Comparison of ENCODE assay signal across 20 cellular contexts in genomic region chr13:94537740-94538630, GRCh38. TPM values are rescaled to one million over a fixed set of nuclear protein-coding genes. Genes with fewer than 3 reads are reported as not detected.
DNase-seq lines count a peak whose midpoint lies in the region; ATAC-seq, FAIRE-seq and TF ChIP-seq lines count a peak whose summit lies in the region.
"Had no signal": no experiment of that assay in that cellular context is flagged by ENCODE, and none has a peak within 500 bp of the region (broad histone marks: within the 10 kb centered on the region; RNA-seq: fewer than 3 reads in every experiment).

No MANE protein-coding gene starts in this region.

- no peak overlapping the region for H3K9ac ChIP-seq in H1 (replicated peaks in 1 of 4; ENCODE audit: extremely low read depth in 1 of 4, low read depth in 3 of 4, low read length in 3 of 4)

- TF ChIP-seq EP300 in Ishikawa (IDR thresholded peaks at IDR 0.05; ENCODE audit: borderline replicate concordance) (no peak), H1 (IDR thresholded peaks at IDR 0.05; ENCODE audit: borderline replicate concordance in 1 of 2, low read depth in 2 of 2, low read length in 2 of 2) (no peak)

- H3K4me1 ChIP-seq in H1 (replicated peaks in 1 of 4; ENCODE audit: control insufficient read depth in 3 of 4, insufficient read depth in 4 of 4, low read length in 3 of 4) (peaks cover 0 to 4% (median 0%) of the 10 kb centered on the region in 4 experiments; a peak in 1 of 7 replicates), lower lobe of right lung (no peaks in the 10 kb centered on the region)
- H3K4me1 ChIP-seq: SJCRH30 had no signal

- no peak overlapping the region for H2BK20ac ChIP-seq in H1 (ENCODE audit: low read length)

- intact Hi-C loops in lower lobe of right lung (cut with DNase I): no loop called here

- ATAC-seq in lower lobe of right lung (peak; percentile 66 to 74), HG03139 (IDR thresholded peaks at IDR 0.05; ENCODE audit: unreplicated experiment) (no peak)
- ATAC-seq: HCT116, K562 had no signal

- peak; percentile 53 for FAIRE-seq in D721Med (lab: Jason Lieb, UNC)
- no peak for FAIRE-seq in H1 (lab: Jason Lieb, UNC)
- FAIRE-seq: G401.6, K562 had no signal

- TF ChIP-seq RAD21 in Ishikawa (IDR thresholded peaks at IDR 0.05; ENCODE audit: low read depth) (no peak), H1 (IDR thresholded peaks at IDR 0.05 in 1 of 2, conservative IDR thresholded peaks at IDR 0.05 in 1 of 2; ENCODE audit: low read depth in 2 of 2, low read length in 2 of 2) (no peak)

- no peak overlapping the region for H4K91ac ChIP-seq in H1 (replicated peaks; ENCODE audit: insufficient read length, low read length)

- H3K18ac ChIP-seq in H1 (ENCODE audit: extremely low read depth, low read length): no peak overlapping the region

- no peak overlapping the region for H2BK12ac ChIP-seq in H1 (ENCODE audit: low read depth, low read length)

- CTCF ChIA-PET in H1 (lab: Charles Lee; ENCODE audit: partially characterized antibody): interaction anchor here (0.7 to 2.3 kb wide), 2 partner anchors 9 to 12 kb away, joined by 3 to 9 read pairs; no protein-coding TSS in a partner anchor

- TF ChIP-seq POLR2A in H1 (IDR thresholded peaks at IDR 0.05; ENCODE audit: control extremely low read depth in 1 of 2, low read depth in 2 of 2, low read length in 2 of 2): no peak

- H2BK120ac ChIP-seq in H1 (replicated peaks; ENCODE audit: low read depth, low read length): no peak overlapping the region

- TF ChIP-seq CTCF in D721Med (IDR thresholded peaks at IDR 0.05; ENCODE audit: insufficient read depth, missing control alignments) (no peak), H1 (IDR thresholded peaks at IDR 0.05; ENCODE audit: control extremely low read depth in 1 of 3, insufficient read depth in 1 of 3, low read depth in 1 of 3, low read length in 3 of 3) (no peak), lower lobe of right lung (IDR thresholded peaks at IDR 0.05) (no peak)

- H3K79me2 ChIP-seq in H1 (ENCODE audit: control insufficient read depth in 1 of 2, insufficient read depth in 2 of 2, low read length in 2 of 2): no peaks in the 10 kb centered on the region

- H3K4me3 ChIP-seq in H1 (ENCODE audit: extremely low read depth in 1 of 4, insufficient read depth in 2 of 4, low read depth in 3 of 4, low read length in 4 of 4) (no peak overlapping the region), lower lobe of right lung (no peak overlapping the region)
- H3K4me3 ChIP-seq: K562, SJCRH30 had no signal

- H2BK5ac ChIP-seq in H1 (ENCODE audit: low read depth, low read length): no peak overlapping the region

- DNase-seq in D721Med (ENCODE audit: insufficient read length, low spot score) (no peak), H1 (ENCODE audit: low read depth in 1 of 2, low spot score in 2 of 2) (no peak), lower lobe of right lung (no peak), NCI-H524 treated with DMSO at 0.1 percent for 48 hours (lab: John Stamatoyannopoulos, UW) (no peak), NCI-H345 treated with DMSO at 0.1 percent for 48 hours (lab: John Stamatoyannopoulos, UW; ENCODE audit: unreplicated experiment) (no peak), SIG-M5 treated with dmso at 0.1 percent for 504 hours (lab: John Stamatoyannopoulos, UW; ENCODE audit: unreplicated experiment) (no peak)
- DNase-seq: DMS79 treated with DMSO at 0.1 percent for 48 hours, NCI-H1694 treated with DMSO at 0.1 percent for 48 hours, NCI-H510A, NCI-H774, OCI-M1, SJCRH30 had no signal

- H3K27ac ChIP-seq in H1 (ENCODE audit: low read depth, low read length) (no peak overlapping the region), lower lobe of right lung (no peak overlapping the region)
- H3K27ac ChIP-seq: 22Rv1, RWPE1, SJCRH30 had no signal

- H3K14ac ChIP-seq in H1 (ENCODE audit: insufficient read length): no peak overlapping the region

- H3K23ac ChIP-seq in H1 (ENCODE audit: insufficient read length): no peak overlapping the region

- no peak overlapping the region; the same call in 1 of the 2 replicates for H2BK15ac ChIP-seq in H1 (ENCODE audit: low read length)

- no peak overlapping the region for H3K4me2 ChIP-seq in H1 (ENCODE audit: insufficient read depth in 1 of 2, low read depth in 2 of 2, low read length in 2 of 2)

- no peak overlapping the region for H2AK5ac ChIP-seq in H1 (ENCODE audit: low read depth, low read length)

- POLR2A ChIA-PET in H1 (lab: Charles Lee; ENCODE audit: partially characterized antibody): no interaction called here

- H4K20me1 ChIP-seq in H1 (replicated peaks in 1 of 2; ENCODE audit: control insufficient read depth in 1 of 2, insufficient read depth in 2 of 2, low read length in 2 of 2): no peaks in the 10 kb centered on the region

- H4K5ac ChIP-seq in H1 (ENCODE audit: insufficient read length, low read depth, low read length): no peak overlapping the region

- H3K23me2 ChIP-seq in H1 (ENCODE audit: low read depth, low read length): no peaks in the 10 kb centered on the region

- H3K79me1 ChIP-seq in H1 (ENCODE audit: low read depth, low read length): no peaks in the 10 kb centered on the region

- H3K9me3 ChIP-seq in H1 (ENCODE audit: insufficient read depth in 2 of 2, low read depth in 1 of 2, low read length in 1 of 2): no peaks in the 10 kb centered on the region
- no peaks in the 10 kb centered on the region for H3K9me3 ChIP-seq in lower lobe of right lung
- H3K9me3 ChIP-seq: SJCRH30 had no signal

- H3K27me3 ChIP-seq in H1 (replicated peaks in 1 of 4; ENCODE audit: control insufficient read depth in 3 of 4, extremely low read depth in 1 of 4, insufficient read depth in 3 of 4, low read length in 3 of 4) (no peaks in the 10 kb centered on the region), lower lobe of right lung (ENCODE audit: low read depth) (no peaks in the 10 kb centered on the region)
- H3K27me3 ChIP-seq: SJCRH30 had no signal

- H4K8ac ChIP-seq in H1 (ENCODE audit: extremely low read depth, insufficient read depth, low read length): no peak overlapping the region

- H3K4ac ChIP-seq in H1 (replicated peaks; ENCODE audit: insufficient read length, low read depth, low read length): no peak overlapping the region

- no peak overlapping the region for H3K56ac ChIP-seq in H1 (replicated peaks; ENCODE audit: insufficient read length, low read depth, low read length)

- 95% methylated on average over 7 of the region's 7 CpGs; no CpG with 5 or more reads in 1 of the 2 experiments for WGBS in H1 (ENCODE audit: extremely low coverage in 1 of 2, insufficient coverage in 1 of 2, insufficient read length in 1 of 2, insufficient replicate concordance in 2 of 2, low coverage in 1 of 2, low lambda C conversion rate in 2 of 2, missing lambda C conversion rate in 1 of 2), 2 experiments

- H2AFZ ChIP-seq in H1 (ENCODE audit: low read length): 0 out of 2 replicates have a peak overlapping the region, but pooled peaks have one; percentile 5

- H3K36me3 ChIP-seq in H1 (ENCODE audit: control insufficient read depth in 2 of 4, insufficient read depth in 4 of 4, low read length in 3 of 4): no peaks in the 10 kb centered on the region
- H3K36me3 ChIP-seq in lower lobe of right lung: no peaks in the 10 kb centered on the region
- H3K36me3 ChIP-seq: SJCRH30 had no signal

TF ChIP-seq in Ishikawa, 13 proteins besides CTCF, POLR2A, EP300 and RAD21:
- TF ChIP-seq MAX (IDR thresholded peaks at IDR 0.05) (no peak), TEAD4 (IDR thresholded peaks at IDR 0.05) (0 out of 2 replicates have a peak, but pooled peaks have one; percentile 12)

TF ChIP-seq in H1, 55 proteins besides CTCF, POLR2A, EP300 and RAD21:
- TF ChIP-seq TCF12 (IDR thresholded peaks at IDR 0.05; ENCODE audit: low read depth, low read length) (no peak), HDAC2 (IDR thresholded peaks at IDR 0.05; ENCODE audit: borderline replicate concordance in 1 of 2, low read depth in 2 of 2, low read length in 2 of 2) (no peak), JUN (IDR thresholded peaks at IDR 0.05; ENCODE audit: low read depth, low read length) (no peak), POLR2AphosphoS5 (IDR thresholded peaks at IDR 0.05; ENCODE audit: low read depth, low read length) (no peak)

RNA-seq across cellular contexts. Expression of gene TGDS, which starts 58.0 kb away (rescaled TPM):
- 11.2 and 11.6 TPM in 2 replicates for total RNA-seq in H1 (2021; fragmentation: NEBNext Ultra II Directional; extraction: Animal tissue kit (Norgen Biotek cat#: 25700))
- 9.1 and 11.8 TPM in 2 replicates for polyA plus RNA-seq in H1 (2011; rRNA removed)
- polyA plus RNA-seq in H1 (2011; cell fraction: cytosol; rRNA removed): 13.9 TPM
- polyA plus RNA-seq in H1 (2011; cell fraction: nucleus; rRNA removed): 5.8 TPM
- 6.2 to 9.2 TPM (median 7.3 TPM) in 4 replicates for polyA plus RNA-seq in H1 (2012, experiment 1 of 2)
- polyA plus RNA-seq in H1 (2012, experiment 2 of 2): 1.5 TPM
- 9.9 TPM for polyA plus RNA-seq in H1 (2013, experiment 1 of 2)
- polyA plus RNA-seq in H1 (2013, experiment 2 of 2): 9.9 TPM
- polyA minus RNA-seq in H1 (2011; rRNA and poly(A)+ RNA removed): 7.1 and 12.7 TPM in 2 replicates
- polyA minus RNA-seq in H1 (2011; cell fraction: cytosol; rRNA and poly(A)+ RNA removed): 3.8 TPM
- polyA minus RNA-seq in H1 (2011; cell fraction: nucleus; rRNA and poly(A)+ RNA removed): 10.1 TPM
- 10.5 TPM for total RNA-seq in lower lobe of right lung

RNA-seq across cellular contexts. Expression of gene DCT, which starts 58.5 kb away (rescaled TPM):
- total RNA-seq in H1 (2021; fragmentation: NEBNext Ultra II Directional; extraction: Animal tissue kit (Norgen Biotek cat#: 25700)): not detected in 2 replicates
- polyA plus RNA-seq in H1 (2011; rRNA removed): 0.02 TPM in 1 of 2 replicates, not detected in the other
- not detected for polyA plus RNA-seq in H1 (2011; cell fraction: cytosol; rRNA removed)
- polyA plus RNA-seq in H1 (2011; cell fraction: nucleus; rRNA removed): not detected
- polyA plus RNA-seq in H1 (2012, experiment 1 of 2): 0.18 TPM in 1 of 4 replicates, not detected in the others
- polyA plus RNA-seq in H1 (2012, experiment 2 of 2): not detected
- not detected for polyA plus RNA-seq in H1 (2013, experiment 1 of 2)
- 0.02 TPM for polyA plus RNA-seq in H1 (2013, experiment 2 of 2)
- polyA minus RNA-seq in H1 (2011; rRNA and poly(A)+ RNA removed): 0.28 TPM in 1 of 2 replicates, not detected in the other
- polyA minus RNA-seq in H1 (2011; cell fraction: cytosol; rRNA and poly(A)+ RNA removed): not detected
- polyA minus RNA-seq in H1 (2011; cell fraction: nucleus; rRNA and poly(A)+ RNA removed): 0.10 TPM
- 0.18 TPM for total RNA-seq in lower lobe of right lung
- polyA plus RNA-seq: CD14-positive monocyte had no signal
